In the genomic region with DNA sequence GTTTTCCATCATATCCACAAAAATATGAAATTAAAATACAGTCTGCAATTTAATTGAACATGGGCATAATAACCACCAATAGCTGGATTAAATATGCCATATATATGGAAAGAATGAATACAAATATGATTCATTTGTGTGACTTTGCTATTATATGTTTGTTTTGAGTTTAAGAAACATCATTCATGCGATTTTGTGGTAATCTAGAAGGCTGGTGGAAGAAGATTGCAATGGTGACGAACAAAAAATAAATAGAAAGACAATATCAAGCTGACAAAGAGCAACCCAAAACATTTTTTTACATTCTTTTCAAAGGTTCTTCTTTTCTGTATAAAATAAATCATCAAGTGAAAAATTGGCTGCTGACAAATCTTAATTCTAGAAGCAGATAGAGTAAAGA, we compare ENCODE assay signal across 18 cellular contexts.
"Had no signal": no experiment of that assay in that cellular context is flagged by ENCODE, and none has a peak within 500 bp of the region (broad histone marks: within the 10 kb centered on the region; RNA-seq: fewer than 3 reads in every experiment).

No MANE protein-coding gene starts in this region.

- H3K27me3 ChIP-seq: dorsolateral prefrontal cortex, esophagus muscularis mucosa, gastrocnemius medialis, heart right ventricle, left lung had no signal

- H3K4me3 ChIP-seq: coronary artery, dorsolateral prefrontal cortex, esophagus muscularis mucosa, gastrocnemius medialis, heart right ventricle, left lung, lower lobe of right lung, mucosa of descending colon had no signal

- H3K4me1 ChIP-seq: esophagus muscularis mucosa, gastrocnemius medialis, heart right ventricle, left lung, lower lobe of right lung had no signal

- DNase-seq: dermis blood vessel endothelial cell; dorsolateral prefrontal cortex; effector CD4-positive, alpha-beta T cell; effector memory CD4-positive, alpha-beta T cell; foreskin fibroblast; gastrocnemius medialis; glutamatergic neuron; head of caudate nucleus; heart right ventricle; hippocampal formation; left cardiac atrium; left lung; left ventricle myocardium superior; lower lobe of right lung; mesenchymal stem cell; mucosa of descending colon had no signal

- H3K9me3 ChIP-seq: gastrocnemius medialis, lower lobe of right lung, mucosa of descending colon had no signal

- H3K36me3 ChIP-seq: esophagus muscularis mucosa, gastrocnemius medialis, heart right ventricle, left lung, lower lobe of right lung had no signal

- H3K27ac ChIP-seq: coronary artery, dorsolateral prefrontal cortex, esophagus muscularis mucosa, gastrocnemius medialis, heart right ventricle, left lung, lower lobe of right lung had no signal
